11 cellular contexts compared by ENCODE assay signal in the genomic region with DNA sequence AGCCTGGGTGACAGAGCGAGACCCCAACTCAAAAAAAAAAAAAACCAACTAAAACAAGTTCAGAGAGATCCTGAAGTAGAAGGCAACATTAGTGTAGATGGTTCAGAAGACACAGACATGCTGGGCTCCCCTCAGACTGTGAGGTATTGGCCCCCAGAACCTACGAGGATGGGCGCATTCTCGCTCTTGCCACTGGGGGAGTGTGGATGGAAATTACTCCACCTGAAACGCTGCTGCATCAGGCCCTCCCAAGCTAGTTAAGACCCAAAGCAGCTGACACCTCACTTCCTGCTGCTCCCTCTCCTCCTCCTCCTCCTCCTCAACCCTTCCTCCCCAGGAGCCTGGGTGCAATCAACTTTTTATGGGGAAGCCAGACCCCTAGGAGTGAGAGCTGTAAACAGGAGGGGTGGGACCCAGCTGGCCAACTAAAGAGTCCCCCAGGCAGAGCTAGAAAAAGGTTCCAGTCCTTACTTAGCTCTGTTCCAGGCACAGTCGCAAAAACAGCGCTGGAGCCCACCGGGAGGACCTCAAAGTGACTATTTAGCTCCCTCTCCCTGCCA. TPM values are rescaled to one million over a fixed set of nuclear protein-coding genes. Genes with fewer than 3 reads are reported as not detected.
DNase-seq lines count a peak whose midpoint lies in the region; ATAC-seq and TF ChIP-seq lines count a peak whose summit lies in the region.
"Had no signal": no experiment of that assay in that cellular context is flagged by ENCODE, and none has a peak within 500 bp of the region (broad histone marks: within the 10 kb centered on the region; RNA-seq: fewer than 3 reads in every experiment).

No MANE protein-coding gene starts in this region.

- H3K4me3 ChIP-seq in cardiac muscle cell = no peak overlapping the region
- H3K4me3 ChIP-seq in NB4 (ENCODE audit: low read depth, low read length) = no peak overlapping the region

- TF ChIP-seq CTCF in cardiac muscle cell (IDR thresholded peaks at IDR 0.05; ENCODE audit: low read depth, low read length) = peak; percentile 10
- peak; percentile 50 for TF ChIP-seq CTCF in NB4 (IDR thresholded peaks at IDR 0.05; ENCODE audit: low read depth, low read length)
- peak; percentile 36 for TF ChIP-seq CTCF in endothelial cell (IDR thresholded peaks at IDR 0.05; ENCODE audit: unreplicated experiment)
- no peak for TF ChIP-seq CTCF in osteocyte (IDR thresholded peaks at IDR 0.05)

- no peak overlapping the region for H3K4me3 Mint-ChIP-seq in endothelial cell (ENCODE audit: unreplicated experiment)
- H3K4me3 Mint-ChIP-seq in osteocyte (ENCODE audit: unreplicated experiment) = no peak overlapping the region

- no peak for DNase-seq in cardiac muscle cell (ENCODE audit: low read depth in 1 of 2, low spot score in 1 of 2)
- DNase-seq in Right ventricle myocardium superior = no peak
- DNase-seq in NB4 (ENCODE audit: low read depth) = peak; percentile 72
- no peak for DNase-seq in endothelial cell (ENCODE audit: low spot score)
- DNase-seq in stimulated activated naive CD8-positive, alpha-beta T cell treated with anti-CD3 and anti-CD28 coated beads, Interleukin-15, Interleukin-2, amounts not matched to agents 100 U/mL and 50 U/mL, for 24 hours = peak; percentile 38
- no peak for DNase-seq in osteocyte (ENCODE audit: extremely low spot score, unreplicated experiment)
- DNase-seq: Calu3, NCI-H524, substantia nigra had no signal

- H3K27ac Mint-ChIP-seq in endothelial cell (ENCODE audit: unreplicated experiment) (no peak overlapping the region), osteocyte (ENCODE audit: unreplicated experiment) (no peak overlapping the region)

- intact Hi-C loops in Right ventricle myocardium superior (cut with DNase I) = no loop called here

- H3K36me3 ChIP-seq in cardiac muscle cell = no peaks in the 10 kb centered on the region

- H3K4me1 Mint-ChIP-seq in endothelial cell (ENCODE audit: unreplicated experiment) (peaks cover 72% of the 10 kb centered on the region), osteocyte (ENCODE audit: unreplicated experiment) (peaks cover 12% of the 10 kb centered on the region)

- peaks cover 13% of the 10 kb centered on the region for H3K36me3 Mint-ChIP-seq in endothelial cell (ENCODE audit: low read depth, unreplicated experiment)
- H3K36me3 Mint-ChIP-seq in osteocyte (ENCODE audit: unreplicated experiment) = no peaks in the 10 kb centered on the region

- no peaks in the 10 kb centered on the region for H3K9me3 ChIP-seq in cardiac muscle cell (ENCODE audit: low read depth)

- ATAC-seq in Right ventricle myocardium superior (ENCODE audit: poor library complexity) = no peak
- peak; percentile 57 for ATAC-seq in stimulated activated naive CD8-positive, alpha-beta T cell treated with anti-CD3 and anti-CD28 coated beads, Interleukin-15, Interleukin-2, amounts not matched to agents 100 U/mL and 50 U/mL, for 24 hours
- ATAC-seq in HG03378 (IDR thresholded peaks at IDR 0.05; ENCODE audit: unreplicated experiment) = no peak
- no peak for ATAC-seq in HG03442 (IDR thresholded peaks at IDR 0.05; ENCODE audit: unreplicated experiment)

- H3K27me3 Mint-ChIP-seq in endothelial cell (ENCODE audit: unreplicated experiment) = peaks cover 8% of the 10 kb centered on the region
- H3K27me3 Mint-ChIP-seq in osteocyte (ENCODE audit: unreplicated experiment) = peaks cover 30% of the 10 kb centered on the region

- H3K27me3 ChIP-seq in cardiac muscle cell = no peaks in the 10 kb centered on the region

- no peaks in the 10 kb centered on the region for H3K9me3 Mint-ChIP-seq in endothelial cell (ENCODE audit: unreplicated experiment)
- H3K9me3 Mint-ChIP-seq in osteocyte (ENCODE audit: unreplicated experiment) = no peaks in the 10 kb centered on the region

- H3K4me1 ChIP-seq in cardiac muscle cell (ENCODE audit: low read depth) = peaks cover 67% of the 10 kb centered on the region

- TF ChIP-seq POLR2A in NB4 (IDR thresholded peaks at IDR 0.05; ENCODE audit: extremely low read depth, insufficient read length) = no peak

- no peak overlapping the region for H3K27ac ChIP-seq in cardiac muscle cell

RNA-seq across cellular contexts. Expression of gene SH3PXD2A, which starts 7.4 kb away (rescaled TPM):
- total RNA-seq in cardiac muscle cell = 36.5 and 75.9 TPM in 2 replicates
- polyA plus RNA-seq in cardiac muscle cell = 32.2 and 48.1 TPM in 2 replicates
- total RNA-seq in Right ventricle myocardium superior = 27.0 TPM
- total RNA-seq in endothelial cell (ENCODE audit: unreplicated experiment) = 59.9 TPM
- total RNA-seq in osteocyte = 43.0 and 46.6 TPM in 2 replicates

Comparison
In these comparisons a context has a peak if more than half of its experiments do, and no peak if none do; other contexts are left out.
1. DNase-seq: peak in NB4 (single experiment) and stimulated activated naive CD8-positive, alpha-beta T cell treated with anti-CD3 and anti-CD28 coated beads, Interleukin-15, Interleukin-2, amounts not matched to agents 100 U/mL and 50 U/mL, for 24 hours (single experiment); none in cardiac muscle cell (0 of 2), Right ventricle myocardium superior (single experiment), endothelial cell (single experiment) and osteocyte (single experiment).